In the genomic region with DNA sequence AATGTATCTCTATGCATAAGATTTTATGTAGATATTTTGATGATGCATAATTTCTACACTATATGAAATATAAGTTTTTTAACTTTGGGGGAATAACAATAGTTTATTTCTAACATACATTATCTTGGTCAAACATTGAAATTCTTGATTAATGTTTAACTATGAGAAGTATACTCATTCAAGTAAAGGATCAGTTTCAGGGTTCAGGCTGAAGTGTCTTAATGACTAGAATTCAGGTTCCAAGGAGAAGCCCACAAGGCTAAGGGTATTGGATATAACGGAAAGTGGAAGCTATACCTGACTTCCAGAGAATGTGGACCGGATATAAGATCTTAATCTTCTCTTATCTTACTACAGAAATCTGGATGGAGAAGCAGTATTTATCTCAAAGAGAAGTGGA, we compare ENCODE assay signal across 20 cellular contexts. TPM values are rescaled to one million over a fixed set of nuclear protein-coding genes. Genes with fewer than 3 reads are reported as not detected.
DNase-seq lines count a peak whose midpoint lies in the region; ATAC-seq and TF ChIP-seq lines count a peak whose summit lies in the region.
"Had no signal": no experiment of that assay in that cellular context is flagged by ENCODE, and none has a peak within 500 bp of the region (broad histone marks: within the 10 kb centered on the region; RNA-seq: fewer than 3 reads in every experiment).

A gene with protein sequence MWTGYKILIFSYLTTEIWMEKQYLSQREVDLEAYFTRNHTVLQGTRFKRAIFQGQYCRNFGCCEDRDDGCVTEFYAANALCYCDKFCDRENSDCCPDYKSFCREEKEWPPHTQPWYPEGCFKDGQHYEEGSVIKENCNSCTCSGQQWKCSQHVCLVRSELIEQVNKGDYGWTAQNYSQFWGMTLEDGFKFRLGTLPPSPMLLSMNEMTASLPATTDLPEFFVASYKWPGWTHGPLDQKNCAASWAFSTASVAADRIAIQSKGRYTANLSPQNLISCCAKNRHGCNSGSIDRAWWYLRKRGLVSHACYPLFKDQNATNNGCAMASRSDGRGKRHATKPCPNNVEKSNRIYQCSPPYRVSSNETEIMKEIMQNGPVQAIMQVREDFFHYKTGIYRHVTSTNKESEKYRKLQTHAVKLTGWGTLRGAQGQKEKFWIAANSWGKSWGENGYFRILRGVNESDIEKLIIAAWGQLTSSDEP (plus strand): TSS at position 202 of the 400 bp plus-strand sequence. CDS start 110 bp downstream, at position 312.

- H3K27me3 ChIP-seq in right atrium auricular region: no peaks in the 10 kb centered on the region
- H3K27me3 ChIP-seq: breast epithelium had no signal

- intact Hi-C loops in left colon (cut with DNase I, micrococcal nuclease): no loop called here

- H3K4me1 ChIP-seq in right atrium auricular region: no peaks in the 10 kb centered on the region
- H3K4me1 ChIP-seq: breast epithelium had no signal

- ATAC-seq in GM18511 (IDR thresholded peaks at IDR 0.05; ENCODE audit: unreplicated experiment): peak; percentile 48
- ATAC-seq in GM21619 (IDR thresholded peaks at IDR 0.05; ENCODE audit: unreplicated experiment): peak; percentile 37
- peak; percentile 48 for ATAC-seq in HG03378 (IDR thresholded peaks at IDR 0.05; ENCODE audit: unreplicated experiment)
- ATAC-seq in left colon: peak; percentile 31
- ATAC-seq in HG03039 (IDR thresholded peaks at IDR 0.05; ENCODE audit: unreplicated experiment): no peak
- ATAC-seq: activated CD4-positive, CD25-positive, alpha-beta regulatory T cell treated with anti-CD3 and anti-CD28 coated beads, Interleukin-2, amount 50 U/mL, for 24 hours; activated naive CD4-positive, alpha-beta T cell treated with anti-CD3 and anti-CD28 coated beads, Interleukin-2, amount 50 U/mL, for 72 hours; effector memory CD8-positive, alpha-beta T cell had no signal

- H3K9me3 ChIP-seq in right atrium auricular region: no peaks in the 10 kb centered on the region
- H3K9me3 ChIP-seq: breast epithelium had no signal

- H3K36me3 ChIP-seq in right atrium auricular region: no peaks in the 10 kb centered on the region
- H3K36me3 ChIP-seq: breast epithelium had no signal

- no peak within 1 kb of the TSS for H3K27ac ChIP-seq in right atrium auricular region
- H3K27ac ChIP-seq: breast epithelium had no signal

- no peak for DNase-seq in left colon
- DNase-seq in NCI-H526 treated with DMSO at 0.1 percent for 48 hours (lab: John Stamatoyannopoulos, UW): no peak
- no peak for DNase-seq in NCI-H446 treated with DMSO at 0.1 percent for 48 hours (lab: John Stamatoyannopoulos, UW)
- DNase-seq in right atrium auricular region (ENCODE audit: low spot score): no peak
- DNase-seq: activated CD8-positive, alpha-beta memory T cell treated with anti-CD3 and anti-CD28 coated beads, Interleukin-2, amount 50 U/mL, for 48 hours; effector memory CD8-positive, alpha-beta T cell; NCI-H1694 treated with DMSO at 0.1 percent for 48 hours; NCI-H526; RPMI8226; T-helper 1 cell had no signal

- no peak for TF ChIP-seq CTCF in right atrium auricular region (IDR thresholded peaks at IDR 0.05)

- H3K4me3 ChIP-seq in right atrium auricular region: no peak within 1 kb of the TSS
- H3K4me3 ChIP-seq: breast epithelium had no signal

RNA-seq across cellular contexts. Expression of the gene that starts here (rescaled TPM):
- total RNA-seq in left colon (10 to 100 TPM; 41.6 to 48.0 TPM), right atrium auricular region (under 1 TPM in 1 of 2 donors, not detected in 1; 0.51 TPM)
- total RNA-seq: activated naive CD4-positive, alpha-beta T cell treated with anti-CD3 and anti-CD28 coated beads, Interleukin-2, amount 50 U/mL, for 72 hours; B cell; breast epithelium; mesenteric fat pad; osteoblast had no signal

Comparison
In these comparisons a context has a peak if more than half of its experiments do, and no peak if none do; other contexts are left out.
1. RNA of the gene that starts here (total RNA-seq): 41.6 to 48.0 TPM in left colon; 0.51 TPM in right atrium auricular region; every median in the first group is over 10 times any median in the second.